ENCODE assay signal across 8 cellular contexts in the genomic region with DNA sequence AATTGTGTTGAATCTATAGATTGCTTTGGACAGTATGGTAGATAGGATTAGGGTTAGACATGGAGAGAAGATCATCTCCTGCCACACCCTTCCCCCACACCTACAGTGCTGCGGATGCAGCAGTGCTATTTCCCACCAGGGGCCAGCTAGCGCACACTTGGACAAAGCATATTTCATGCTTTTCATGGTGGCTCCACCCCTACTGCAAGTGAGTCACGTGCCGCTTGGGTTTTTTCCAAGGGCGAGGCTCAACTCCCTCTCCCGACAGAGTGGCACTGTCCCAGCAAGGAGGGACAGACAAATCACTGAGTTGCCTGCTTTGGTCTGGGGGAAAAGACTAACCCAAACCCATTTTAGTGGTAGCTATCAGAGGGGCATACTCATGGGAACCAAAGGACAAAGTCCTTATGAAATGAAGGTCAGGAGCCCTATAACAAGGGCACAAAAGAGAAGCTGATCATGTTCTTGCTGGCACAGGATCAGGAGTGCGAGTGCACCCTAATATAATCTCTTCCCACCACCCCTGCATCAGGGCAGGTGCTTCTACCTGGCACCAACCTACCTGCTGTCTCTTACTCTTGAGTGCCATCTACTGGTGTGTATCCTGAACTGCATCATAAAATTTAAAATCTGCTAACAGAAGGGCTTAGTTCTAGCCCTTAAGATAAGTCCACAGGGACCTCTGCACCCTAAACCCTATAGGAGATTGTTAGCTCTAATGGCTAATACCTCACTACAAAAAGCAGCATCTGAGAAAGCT. TPM values are rescaled to one million over a fixed set of nuclear protein-coding genes. Genes with fewer than 3 reads are reported as not detected.
DNase-seq lines count a peak whose midpoint lies in the region; ATAC-seq and TF ChIP-seq lines count a peak whose summit lies in the region.

No MANE protein-coding gene starts in this region.

- intact Hi-C loops in sigmoid colon (cut with DNase I), result loop anchor here (5.0 kb wide), 1 partner anchor 112 kb away; a partner anchor contains a TSS
- intact Hi-C loops in sciatic nerve (cut with DNase I), result no loop called here

- no peak overlapping the region for H3K4me3 ChIP-seq in HEK293 (ENCODE audit: low read depth, low read length)
- no peak overlapping the region for H3K4me3 ChIP-seq in sigmoid colon

- CTCF ChIA-PET in HEK293 (lab: Yijun Ruan, JAX), result interaction anchor here (0.6 to 2.6 kb wide), 33 partner anchors 9 to 1469 kb away, joined by 3 to 20 read pairs (median 4); a partner anchor contains a TSS

- H3K27ac ChIP-seq in HEK293 (ENCODE audit: extremely low read depth, low read depth, low read length), result no peak overlapping the region
- H3K27ac ChIP-seq in sigmoid colon, result no peak overlapping the region

- no peaks in the 10 kb centered on the region for H3K36me3 ChIP-seq in HEK293 (ENCODE audit: control insufficient read depth in 2 of 2, insufficient read depth in 1 of 2, low read length in 2 of 2)
- H3K36me3 ChIP-seq in sigmoid colon, result no peaks in the 10 kb centered on the region

- ATAC-seq in sciatic nerve, result no peak

- peak; percentile 9 to 31 for DNase-seq in activated CD4-positive, alpha-beta T cell treated with anti-CD3 and anti-CD28 coated beads for 4 hours
- no peak for DNase-seq in activated CD4-positive, alpha-beta T cell treated with anti-CD3 and anti-CD28 coated beads, Interleukin-2, amount 50 U/mL, for 48 hours
- DNase-seq in SK-N-DZ (ENCODE audit: low spot score) (peak; percentile 18), erythroblast (lab: John Stamatoyannopoulos, UW) (peak; percentile 55 to 66), sigmoid colon (no peak), sciatic nerve (ENCODE audit: low spot score) (no peak)
- no peak for DNase-seq in stimulated activated CD8-positive, alpha-beta memory T cell treated with anti-CD3 and anti-CD28 coated beads, Interleukin-4, amount 100 ng/mL, for 48 hours

- WGBS in sigmoid colon, 2 donors, result 18 to 54% methylated on average over 7 of the region's 7 CpGs

- no peaks in the 10 kb centered on the region for H3K27me3 ChIP-seq in sigmoid colon

- POLR2A ChIA-PET in HEK293 (lab: Yijun Ruan, JAX), result no interaction called here

- H3K9me3 ChIP-seq in HEK293 (ENCODE audit: control insufficient read depth, insufficient read depth, low read depth, low read length) (no peaks in the 10 kb centered on the region), sigmoid colon (no peaks in the 10 kb centered on the region)

- TF ChIP-seq CTCF in HEK293 (tag by site-specific recombination; IDR thresholded peaks at IDR 0.05) (peak; percentile 62), sigmoid colon (IDR thresholded peaks at IDR 0.05) (peak in 3 of 4 experiments; percentile 16 to 19 (median 19))

- H3K4me1 ChIP-seq in HEK293 (ENCODE audit: control insufficient read depth, insufficient read depth, low read length), result no peaks in the 10 kb centered on the region
- H3K4me1 ChIP-seq in sigmoid colon, result no peaks in the 10 kb centered on the region

- TF ChIP-seq POLR2A in erythroblast (IDR thresholded peaks at IDR 0.05; ENCODE audit: low read length) (no peak), sigmoid colon (IDR thresholded peaks at IDR 0.05) (no peak)

- TF ChIP-seq EP300 in sigmoid colon (IDR thresholded peaks at IDR 0.05), result no peak

TF ChIP-seq in HEK293, 187 proteins besides CTCF, POLR2A, EP300 and RAD21:
- TF ChIP-seq, protein P1, sequence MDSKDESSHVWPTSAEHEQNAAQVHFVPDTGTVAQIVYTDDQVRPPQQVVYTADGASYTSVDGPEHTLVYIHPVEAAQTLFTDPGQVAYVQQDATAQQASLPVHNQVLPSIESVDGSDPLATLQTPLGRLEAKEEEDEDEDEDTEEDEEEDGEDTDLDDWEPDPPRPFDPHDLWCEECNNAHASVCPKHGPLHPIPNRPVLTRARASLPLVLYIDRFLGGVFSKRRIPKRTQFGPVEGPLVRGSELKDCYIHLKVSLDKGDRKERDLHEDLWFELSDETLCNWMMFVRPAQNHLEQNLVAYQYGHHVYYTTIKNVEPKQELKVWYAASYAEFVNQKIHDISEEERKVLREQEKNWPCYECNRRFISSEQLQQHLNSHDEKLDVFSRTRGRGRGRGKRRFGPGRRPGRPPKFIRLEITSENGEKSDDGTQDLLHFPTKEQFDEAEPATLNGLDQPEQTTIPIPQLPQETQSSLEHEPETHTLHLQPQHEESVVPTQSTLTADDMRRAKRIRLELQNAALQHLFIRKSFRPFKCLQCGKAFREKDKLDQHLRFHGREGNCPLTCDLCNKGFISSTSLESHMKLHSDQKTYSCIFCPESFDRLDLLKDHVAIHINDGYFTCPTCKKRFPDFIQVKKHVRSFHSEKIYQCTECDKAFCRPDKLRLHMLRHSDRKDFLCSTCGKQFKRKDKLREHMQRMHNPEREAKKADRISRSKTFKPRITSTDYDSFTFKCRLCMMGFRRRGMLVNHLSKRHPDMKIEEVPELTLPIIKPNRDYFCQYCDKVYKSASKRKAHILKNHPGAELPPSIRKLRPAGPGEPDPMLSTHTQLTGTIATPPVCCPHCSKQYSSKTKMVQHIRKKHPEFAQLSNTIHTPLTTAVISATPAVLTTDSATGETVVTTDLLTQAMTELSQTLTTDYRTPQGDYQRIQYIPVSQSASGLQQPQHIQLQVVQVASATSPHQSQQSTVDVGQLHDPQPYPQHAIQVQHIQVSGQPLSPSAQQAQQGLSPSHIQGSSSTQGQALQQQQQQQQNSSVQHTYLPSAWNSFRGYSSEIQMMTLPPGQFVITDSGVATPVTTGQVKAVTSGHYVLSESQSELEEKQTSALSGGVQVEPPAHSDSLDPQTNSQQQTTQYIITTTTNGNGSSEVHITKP (tag by site-specific recombination; IDR thresholded peaks at IDR 0.05), result peak; percentile 45
- TF ChIP-seq ZNF654 (tag by site-specific recombination; IDR thresholded peaks at IDR 0.05; ENCODE audit: low read depth) (peak; percentile 84), ZSCAN16 (tag by site-specific recombination; IDR thresholded peaks at IDR 0.05) (no peak), ZNF391 (tag by site-specific recombination; IDR thresholded peaks at IDR 0.05; ENCODE audit: borderline replicate concordance, low read depth) (no peak), ZNF223 (tag by site-specific recombination; IDR thresholded peaks at IDR 0.05) (no peak), IKZF3 (tag by site-specific recombination; IDR thresholded peaks at IDR 0.05) (no peak), ZNF341 (tag by site-specific recombination; IDR thresholded peaks at IDR 0.05; ENCODE audit: low read depth) (no peak), ZNF214 (tag by site-specific recombination; IDR thresholded peaks at IDR 0.05; ENCODE audit: borderline replicate concordance) (no peak)
- TF ChIP-seq, protein P2, sequence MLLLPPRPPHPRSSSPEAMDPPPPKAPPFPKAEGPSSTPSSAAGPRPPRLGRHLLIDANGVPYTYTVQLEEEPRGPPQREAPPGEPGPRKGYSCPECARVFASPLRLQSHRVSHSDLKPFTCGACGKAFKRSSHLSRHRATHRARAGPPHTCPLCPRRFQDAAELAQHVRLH (tag by site-specific recombination; IDR thresholded peaks at IDR 0.05), result peak; percentile 86
- TF ChIP-seq, protein P3, sequence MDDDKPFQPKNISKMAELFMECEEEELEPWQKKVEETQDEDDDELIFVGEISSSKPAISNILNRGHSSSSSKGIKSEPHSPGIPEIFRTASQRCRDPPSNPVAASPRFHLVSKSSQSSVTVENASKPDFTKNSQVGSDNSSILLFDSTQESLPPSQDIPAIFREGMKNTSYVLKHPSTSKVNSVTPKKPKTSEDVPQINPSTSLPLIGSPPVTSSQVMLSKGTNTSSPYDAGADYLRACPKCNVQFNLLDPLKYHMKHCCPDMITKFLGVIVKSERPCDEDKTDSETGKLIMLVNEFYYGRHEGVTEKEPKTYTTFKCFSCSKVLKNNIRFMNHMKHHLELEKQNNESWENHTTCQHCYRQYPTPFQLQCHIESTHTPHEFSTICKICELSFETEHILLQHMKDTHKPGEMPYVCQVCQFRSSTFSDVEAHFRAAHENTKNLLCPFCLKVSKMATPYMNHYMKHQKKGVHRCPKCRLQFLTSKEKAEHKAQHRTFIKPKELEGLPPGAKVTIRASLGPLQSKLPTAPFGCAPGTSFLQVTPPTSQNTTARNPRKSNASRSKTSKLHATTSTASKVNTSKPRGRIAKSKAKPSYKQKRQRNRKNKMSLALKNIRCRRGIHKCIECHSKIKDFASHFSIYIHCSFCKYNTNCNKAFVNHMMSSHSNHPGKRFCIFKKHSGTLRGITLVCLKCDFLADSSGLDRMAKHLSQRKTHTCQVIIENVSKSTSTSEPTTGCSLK (tag by site-specific recombination; IDR thresholded peaks at IDR 0.05), result no peak

RNA-seq across cellular contexts. Expression of a gene that starts 55.1 kb away (rescaled TPM):
- not detected in 2 replicates for polyA plus RNA-seq in SK-N-DZ (2014; cell fraction: cytosol; rRNA removed)
- polyA plus RNA-seq in SK-N-DZ (2014; cell fraction: nucleus; rRNA removed), result not detected in 2 replicates
- total RNA-seq in sigmoid colon, result not detected
- not detected for polyA plus RNA-seq in sigmoid colon
- not detected for total RNA-seq in sciatic nerve

Comparison
In these comparisons a context has a peak if more than half of its experiments do, and no peak if none do; other contexts are left out.
1. DNase-seq: peak in activated CD4-positive, alpha-beta T cell treated with anti-CD3 and anti-CD28 coated beads for 4 hours (2 of 2), SK-N-DZ (single experiment) and erythroblast (2 of 2); none in activated CD4-positive, alpha-beta T cell treated with anti-CD3 and anti-CD28 coated beads, Interleukin-2, amount 50 U/mL, for 48 hours (0 of 2), sigmoid colon (single experiment), sciatic nerve (single experiment) and stimulated activated CD8-positive, alpha-beta memory T cell treated with anti-CD3 and anti-CD28 coated beads, Interleukin-4, amount 100 ng/mL, for 48 hours (single experiment).